Comparison of ENCODE assay signal across 14 cellular contexts in the genomic region with DNA sequence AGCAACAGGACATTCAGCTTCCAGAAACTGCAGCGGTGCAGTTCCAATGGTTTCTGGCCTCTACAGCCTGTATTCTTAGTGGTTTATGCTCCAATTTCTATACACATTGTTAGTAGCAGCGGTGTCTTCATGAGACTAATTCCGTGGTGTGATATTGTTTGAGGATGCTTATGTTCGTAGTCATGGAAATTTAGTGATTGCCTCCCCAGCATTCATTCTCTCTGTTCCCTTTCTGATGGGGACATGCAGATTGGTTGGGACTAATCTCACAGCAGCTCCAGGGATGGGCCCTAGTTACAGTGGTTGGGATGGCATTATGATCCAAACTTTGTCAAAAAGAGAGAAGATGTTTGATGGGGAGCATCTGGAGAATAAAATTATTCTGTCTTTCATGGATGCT.
A peak's percentile ranks its signal among the peaks of the same experiment; 100 is the strongest.
DNase-seq lines count a peak whose midpoint lies in the region; TF ChIP-seq lines count a peak whose summit lies in the region.
"Had no signal": no experiment of that assay in that cellular context is flagged by ENCODE, and none has a peak within 500 bp of the region (broad histone marks: within the 10 kb centered on the region; RNA-seq: fewer than 3 reads in every experiment).

No MANE protein-coding gene starts in this region.

- H2AFZ ChIP-seq in GM23248: 0 out of 2 replicates have a peak overlapping the region, but pooled peaks have one; percentile 1

- in situ Hi-C loops in GM23248 (cut with MboI): no loop called here

- peaks cover 23% of the 10 kb centered on the region for H3K4me1 Mint-ChIP-seq in endothelial cell (ENCODE audit: unreplicated experiment)

- no peak overlapping the region for H3K4me2 ChIP-seq in GM23248 (ENCODE audit: unreplicated experiment)
- H3K4me2 ChIP-seq: A549 had no signal

- H3K9me3 ChIP-seq in GM23248 (ENCODE audit: low read depth): no peaks in the 10 kb centered on the region
- H3K9me3 ChIP-seq in ascending aorta: no peaks in the 10 kb centered on the region
- no peaks in the 10 kb centered on the region for H3K9me3 ChIP-seq in tibial artery
- H3K9me3 ChIP-seq in effector memory CD4-positive, alpha-beta T cell (ENCODE audit: control insufficient read depth, low read length): no peaks in the 10 kb centered on the region
- H3K9me3 ChIP-seq: A549, Caco-2 had no signal

- H3K4me3 ChIP-seq in GM23248: no peak overlapping the region
- H3K4me3 ChIP-seq in ascending aorta: no peak overlapping the region
- H3K4me3 ChIP-seq in tibial artery: no peak overlapping the region
- H3K4me3 ChIP-seq in effector memory CD4-positive, alpha-beta T cell (ENCODE audit: insufficient read depth, low read depth, low read length, poor library complexity, severe bottlenecking): no peak overlapping the region
- H3K4me3 ChIP-seq: A549 had no signal

- 77 to 80% methylated on average over 4 of the region's 4 CpGs for WGBS in GM23248 (ENCODE audit: low coverage in 1 of 2, low lambda C conversion rate in 2 of 2, missing lambda C conversion rate in 2 of 2), 2 experiments

- H3K36me3 ChIP-seq in GM23248 (ENCODE audit: low read depth): no peaks in the 10 kb centered on the region
- H3K36me3 ChIP-seq in ascending aorta: no peaks in the 10 kb centered on the region
- no peaks in the 10 kb centered on the region for H3K36me3 ChIP-seq in tibial artery
- H3K36me3 ChIP-seq in effector memory CD4-positive, alpha-beta T cell (ENCODE audit: control insufficient read depth, insufficient read depth, low read length): no peaks in the 10 kb centered on the region

- H3K9ac ChIP-seq in GM23248: no peak overlapping the region

- peak overlapping the region; percentile 92 for H3K27ac Mint-ChIP-seq in endothelial cell (ENCODE audit: unreplicated experiment)
- H3K27ac Mint-ChIP-seq: CD4-positive, alpha-beta T cell had no signal

- no peaks in the 10 kb centered on the region for H3K79me2 ChIP-seq in GM23248 (ENCODE audit: insufficient read depth)

- TF ChIP-seq CTCF in ascending aorta (IDR thresholded peaks at IDR 0.05) (no peak), endothelial cell (IDR thresholded peaks at IDR 0.05; ENCODE audit: unreplicated experiment) (no peak), tibial artery (IDR thresholded peaks at IDR 0.05) (no peak)

- H3K4me1 ChIP-seq in GM23248 (ENCODE audit: insufficient read depth): peaks cover 11% of the 10 kb centered on the region
- H3K4me1 ChIP-seq in ascending aorta: peaks cover 0 to 8% of the 10 kb centered on the region in 2 donors
- peaks cover 0 to 27% (median 9%) of the 10 kb centered on the region in 4 donors for H3K4me1 ChIP-seq in tibial artery
- H3K4me1 ChIP-seq in effector memory CD4-positive, alpha-beta T cell (ENCODE audit: control insufficient read depth, insufficient read depth, low read length, poor library complexity, severe bottlenecking): no peaks in the 10 kb centered on the region
- H3K4me1 ChIP-seq: A549, Caco-2 had no signal

- no peaks in the 10 kb centered on the region for H4K20me1 ChIP-seq in GM23248 (ENCODE audit: insufficient read depth)

- H3K27me3 Mint-ChIP-seq in endothelial cell (ENCODE audit: unreplicated experiment): no peaks in the 10 kb centered on the region
- H3K27me3 Mint-ChIP-seq: CD4-positive, alpha-beta T cell had no signal

- no peaks in the 10 kb centered on the region for H3K27me3 ChIP-seq in GM23248 (replicated peaks; ENCODE audit: insufficient read depth)
- H3K27me3 ChIP-seq in ascending aorta: no peaks in the 10 kb centered on the region
- H3K27me3 ChIP-seq in tibial artery: no peaks in the 10 kb centered on the region
- no peaks in the 10 kb centered on the region for H3K27me3 ChIP-seq in effector memory CD4-positive, alpha-beta T cell (replicated peaks; ENCODE audit: control insufficient read depth, insufficient read depth, low read length, poor library complexity, severe bottlenecking)

- H3K27ac ChIP-seq in GM23248: no peak overlapping the region
- peak overlapping the region; percentile 31 to 52 for H3K27ac ChIP-seq in ascending aorta
- H3K27ac ChIP-seq in tibial artery: peak overlapping the region; percentile 9 to 12
- no peak overlapping the region for H3K27ac ChIP-seq in effector memory CD4-positive, alpha-beta T cell (ENCODE audit: insufficient read depth, low read length, poor library complexity, severe bottlenecking)
- H3K27ac ChIP-seq: 22Rv1, A549, C4-2B had no signal

- no peaks in the 10 kb centered on the region for H3K36me3 Mint-ChIP-seq in endothelial cell (ENCODE audit: low read depth, unreplicated experiment)

- H3F3A ChIP-seq in GM23248 (ENCODE audit: insufficient read depth): no peaks in the 10 kb centered on the region

- H3K9me3 Mint-ChIP-seq in endothelial cell (ENCODE audit: unreplicated experiment): no peaks in the 10 kb centered on the region
- H3K9me3 Mint-ChIP-seq: CD4-positive, alpha-beta T cell had no signal

- H3K4me3 Mint-ChIP-seq in endothelial cell (ENCODE audit: unreplicated experiment): no peak overlapping the region
- H3K4me3 Mint-ChIP-seq: CD4-positive, alpha-beta T cell had no signal

- intact Hi-C loops in ascending aorta (cut with DNase I) (no loop called here), tibial artery (cut with DNase I; ENCODE audit: low total_unique reads) (no loop called here)

- H3K9me2 ChIP-seq in GM23248 (ENCODE audit: insufficient read depth): no peaks in the 10 kb centered on the region

- no peak for DNase-seq in GM23248
- no peak for DNase-seq in ascending aorta (ENCODE audit: low spot score in 2 of 2)
- DNase-seq in endothelial cell (ENCODE audit: low spot score): no peak
- DNase-seq in tibial artery: no peak
- DNase-seq in midbrain (lab: John Stamatoyannopoulos, UW): no peak
- DNase-seq in NCI-H1436 (lab: John Stamatoyannopoulos, UW): no peak
- no peak for DNase-seq in effector memory CD4-positive, alpha-beta T cell
- DNase-seq: AML-193; Caco-2; CD4-positive, alpha-beta T cell; HCEC 1CT had no signal

Comparison
In these comparisons a context has a peak if more than half of its experiments do, and no peak if none do; other contexts are left out.
1. H3K27ac ChIP-seq: peak in ascending aorta (2 of 2) and tibial artery (2 of 2); none in GM23248 (single experiment) and effector memory CD4-positive, alpha-beta T cell (single experiment).